ENCODE assay signal across 26 cellular contexts in genomic region chr11:75471134-75471943, GRCh38. TPM values are rescaled to one million over a fixed set of nuclear protein-coding genes. Genes with fewer than 3 reads are reported as not detected.
DNase-seq lines count a peak whose midpoint lies in the region; ATAC-seq and TF ChIP-seq lines count a peak whose summit lies in the region.
"Had no signal": no experiment of that assay in that cellular context is flagged by ENCODE, and none has a peak within 500 bp of the region (broad histone marks: within the 10 kb centered on the region; RNA-seq: fewer than 3 reads in every experiment).

No MANE protein-coding gene starts in this region.

- H3K9me3 ChIP-seq in mucosa of descending colon = no peaks in the 10 kb centered on the region
- H3K9me3 ChIP-seq: Caco-2, colonic mucosa, SJCRH30 had no signal

- H3K4me3 Mint-ChIP-seq in IgD-negative memory B cell = no peak overlapping the region
- H3K4me3 Mint-ChIP-seq: effector memory CD8-positive, alpha-beta T cell; H9; naive thymus-derived CD8-positive, alpha-beta T cell; stimulated activated naive B cell treated with anti-CD40 and anti-IgM and Interleukin-4, amounts not matched to agents 10 μg/mL and 1 μg/mL and 100 μg/mL, for 72 hours had no signal

- no peak for ATAC-seq in esophagus mucosa
- no peak for ATAC-seq in mucosa of descending colon
- ATAC-seq in HG02642 (IDR thresholded peaks at IDR 0.05; ENCODE audit: poor library complexity, unreplicated experiment) = no peak
- no peak for ATAC-seq in GM18858 (IDR thresholded peaks at IDR 0.05; ENCODE audit: unreplicated experiment)
- ATAC-seq: activated naive CD4-positive, alpha-beta T cell treated with anti-CD3 and anti-CD28 coated beads, Interleukin-2, amount 50 U/mL, for 72 hours; effector memory CD8-positive, alpha-beta T cell; naive thymus-derived CD8-positive, alpha-beta T cell; stimulated activated naive B cell treated with anti-CD40 and anti-IgM and Interleukin-4, amounts not matched to agents 10 μg/mL and 1 μg/mL and 100 μg/mL, for 72 hours had no signal

- H3K36me3 Mint-ChIP-seq in IgD-negative memory B cell = peaks cover 6% of the 10 kb centered on the region
- H3K36me3 Mint-ChIP-seq: activated naive CD4-positive, alpha-beta T cell treated with anti-CD3 and anti-CD28 coated beads, Interleukin-2, amount 50 U/mL, for 72 hours; stimulated activated naive B cell treated with anti-CD40 and anti-IgM and Interleukin-4, amounts not matched to agents 10 μg/mL and 1 μg/mL and 100 μg/mL, for 72 hours had no signal

- no peak for TF ChIP-seq CTCF in mucosa of descending colon (IDR thresholded peaks at IDR 0.05)

- DNase-seq in NCI-H82 treated with DMSO at 0.1 percent for 48 hours (lab: John Stamatoyannopoulos, UW; ENCODE audit: unreplicated experiment) (peak; percentile 81), left kidney (ENCODE audit: low read depth, low spot score) (peak; percentile 78), retina (peak; percentile 44), mucosa of descending colon (no peak)
- DNase-seq: activated CD4-positive, alpha-beta T cell treated with anti-CD3 and anti-CD28 coated beads for 4 hours; activated effector memory CD4-positive, alpha-beta T cell treated with Interleukin-2 at 50 U/mL for 16 hours; activated T-cell treated with anti-CD3 and anti-CD28 coated beads, Interleukin-2, amount 50 U/mL, for 1 hour; C1 segment of cervical spinal cord; Caco-2; colonic mucosa; effector memory CD8-positive, alpha-beta T cell; H9; midbrain; MM.1S; NCI-H2081; NCI-H226; SJCRH30; stimulated activated naive B cell treated with anti-CD40 and anti-IgM and Interleukin-4, amounts not matched to agents 10 μg/mL and 1 μg/mL and 100 μg/mL, for 72 hours; T1000 had no signal

- no peaks in the 10 kb centered on the region for H3K4me1 ChIP-seq in mucosa of descending colon (ENCODE audit: low read depth)
- H3K4me1 ChIP-seq: colonic mucosa had no signal

- H3K36me3 ChIP-seq in mucosa of descending colon (ENCODE audit: low read depth) = no peaks in the 10 kb centered on the region
- H3K36me3 ChIP-seq: cardiac muscle cell, colonic mucosa, SJCRH30 had no signal

- H3K27ac Mint-ChIP-seq in IgD-negative memory B cell = peak overlapping the region in 2 of 3 donors; percentile 84 to 85
- H3K27ac Mint-ChIP-seq: activated naive CD4-positive, alpha-beta T cell treated with anti-CD3 and anti-CD28 coated beads, Interleukin-2, amount 50 U/mL, for 72 hours; effector memory CD8-positive, alpha-beta T cell; stimulated activated naive B cell treated with anti-CD40 and anti-IgM and Interleukin-4, amounts not matched to agents 10 μg/mL and 1 μg/mL and 100 μg/mL, for 72 hours had no signal

- no peak overlapping the region for H3K4me3 ChIP-seq in mucosa of descending colon
- H3K4me3 ChIP-seq: cardiac muscle cell, colonic mucosa, SJCRH30 had no signal

- peaks cover 9 to 18% (median 16%) of the 10 kb centered on the region in 3 donors for H3K4me1 Mint-ChIP-seq in IgD-negative memory B cell

- no peaks in the 10 kb centered on the region for H3K27me3 Mint-ChIP-seq in IgD-negative memory B cell
- H3K27me3 Mint-ChIP-seq: effector memory CD8-positive, alpha-beta T cell; naive thymus-derived CD8-positive, alpha-beta T cell; stimulated activated naive B cell treated with anti-CD40 and anti-IgM and Interleukin-4, amounts not matched to agents 10 μg/mL and 1 μg/mL and 100 μg/mL, for 72 hours had no signal

- intact Hi-C loops in mucosa of descending colon (cut with DNase I, micrococcal nuclease) = no loop called here

- H3K9me3 Mint-ChIP-seq in IgD-negative memory B cell = no peaks in the 10 kb centered on the region
- H3K9me3 Mint-ChIP-seq: activated naive CD4-positive, alpha-beta T cell treated with anti-CD3 and anti-CD28 coated beads, Interleukin-2, amount 50 U/mL, for 72 hours; effector memory CD8-positive, alpha-beta T cell; H9; naive thymus-derived CD8-positive, alpha-beta T cell; stimulated activated naive B cell treated with anti-CD40 and anti-IgM and Interleukin-4, amounts not matched to agents 10 μg/mL and 1 μg/mL and 100 μg/mL, for 72 hours had no signal

RNA-seq across cellular contexts. Expression of gene KLHL35, which starts 38.3 kb away (rescaled TPM):
- 0.48 TPM for polyA plus RNA-seq in IgD-negative memory B cell
- total RNA-seq in esophagus mucosa = 0.84 TPM
- 1 to 10 TPM in 1 of 3 donors, under 1 TPM in 2; 0.25 to 1.7 (median 0.49) TPM for total RNA-seq in mucosa of descending colon
- total RNA-seq: SJCRH30 had no signal

RNA-seq across cellular contexts. Expression of gene GDPD5, which starts 54.4 kb away (rescaled TPM):
- 27.8 TPM for polyA plus RNA-seq in IgD-negative memory B cell
- total RNA-seq in esophagus mucosa = 1.0 TPM
- total RNA-seq in mucosa of descending colon = 1 to 10 TPM; 3.0 to 7.7 (median 4.6) TPM

Comparison
In these comparisons a context has a peak if more than half of its experiments do, and no peak if none do; other contexts are left out.
1. DNase-seq: peak in NCI-H82 treated with DMSO at 0.1 percent for 48 hours (single experiment), left kidney (single experiment) and retina (single experiment); none in mucosa of descending colon (0 of 3).